In the genomic region with DNA sequence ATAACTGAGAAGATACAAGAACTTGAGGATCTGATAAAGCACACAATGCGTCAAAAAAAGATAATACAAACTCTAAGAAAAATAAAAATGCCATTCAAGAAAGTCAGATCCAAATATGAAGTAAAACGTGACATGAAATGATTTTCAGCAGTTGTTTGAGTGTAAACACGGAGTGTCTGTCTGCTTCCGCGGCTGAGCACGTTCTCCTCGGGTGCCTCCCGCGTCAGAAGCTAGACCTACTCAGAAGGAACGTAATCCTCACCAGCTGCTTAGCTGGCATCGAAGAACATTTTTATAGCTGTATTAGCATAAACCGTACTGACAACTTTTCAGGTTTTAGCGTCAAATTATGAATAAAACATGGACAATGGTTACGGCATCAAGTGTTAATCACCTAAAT, we compare ENCODE assay signal across 20 cellular contexts. TPM values are rescaled to one million over a fixed set of nuclear protein-coding genes. Genes with fewer than 3 reads are reported as not detected.
DNase-seq lines count a peak whose midpoint lies in the region; ATAC-seq, FAIRE-seq and TF ChIP-seq lines count a peak whose summit lies in the region.
"Had no signal": no experiment of that assay in that cellular context is flagged by ENCODE, and none has a peak within 500 bp of the region (broad histone marks: within the 10 kb centered on the region; RNA-seq: fewer than 3 reads in every experiment).

No MANE protein-coding gene starts in this region.

- peak; percentile 78 for DNase-seq in DMS 273 (lab: John Stamatoyannopoulos, UW; ENCODE audit: unreplicated experiment)
- DNase-seq in NCI-H524 (lab: John Stamatoyannopoulos, UW): peak; percentile 26 to 73
- peak; percentile 26 for DNase-seq in myocyte (ENCODE audit: low read depth)
- no peak for DNase-seq in T-helper 17 cell
- DNase-seq in D721Med (ENCODE audit: insufficient read length, low spot score): no peak
- DNase-seq: C1 segment of cervical spinal cord, H7, IMR-90, MM.1S, NCI-H1092, NCI-H1436 treated with DMSO at 0.1 percent for 48 hours, NCI-H2029 treated with DMSO at 0.1 percent for 48 hours, NCI-H2171 had no signal

- ATAC-seq in T-helper 17 cell (no peak), HG02759 (IDR thresholded peaks at IDR 0.05; ENCODE audit: unreplicated experiment) (no peak)
- ATAC-seq: A549, Right ventricle myocardium inferior had no signal

- H3K4me1 ChIP-seq in skeletal muscle satellite cell (ENCODE audit: control insufficient read depth, insufficient read depth, low read length): peaks cover 11% of the 10 kb centered on the region
- H3K4me1 ChIP-seq: A549 had no signal

- H3K27ac Mint-ChIP-seq in T-helper 17 cell: no peak overlapping the region

- peak overlapping the region; percentile 37 for H3K4me2 ChIP-seq in skeletal muscle satellite cell (ENCODE audit: low read length)
- H3K4me2 ChIP-seq: A549 had no signal

- H3K27me3 Mint-ChIP-seq in T-helper 17 cell: no peaks in the 10 kb centered on the region

- H3K9me3 ChIP-seq in skeletal muscle satellite cell (replicated peaks; ENCODE audit: low read length) (no peaks in the 10 kb centered on the region), T-helper 17 cell (ENCODE audit: control insufficient read depth, low read length, poor library complexity, severe bottlenecking) (no peaks in the 10 kb centered on the region)
- H3K9me3 ChIP-seq: A549 had no signal

- no peak overlapping the region for H3K4me3 ChIP-seq in skeletal muscle satellite cell (ENCODE audit: low read length)
- H3K4me3 ChIP-seq: A549 had no signal

- TF ChIP-seq CTCF in D721Med (IDR thresholded peaks at IDR 0.05; ENCODE audit: insufficient read depth, missing control alignments): no peak

- no peak overlapping the region for H3K4me3 Mint-ChIP-seq in T-helper 17 cell

- H3K36me3 ChIP-seq in skeletal muscle satellite cell (ENCODE audit: insufficient read depth, low read length): no peaks in the 10 kb centered on the region

- peaks cover 2% of the 10 kb centered on the region for H3K36me3 Mint-ChIP-seq in T-helper 17 cell (ENCODE audit: low read depth)

- no peaks in the 10 kb centered on the region for H3K4me1 Mint-ChIP-seq in T-helper 17 cell

- H3K27me3 ChIP-seq in skeletal muscle satellite cell (ENCODE audit: control insufficient read depth, insufficient read depth, low read length): no peaks in the 10 kb centered on the region

- no peak overlapping the region for H3K9ac ChIP-seq in skeletal muscle satellite cell (ENCODE audit: low read depth, low read length)

- FAIRE-seq in D721Med (lab: Jason Lieb, UNC): no peak
- FAIRE-seq: A549, GM12891, GM18507, RCC 7860 had no signal

RNA-seq across cellular contexts. Expression of gene RCAN1, which starts 40.3 kb away (rescaled TPM):
- 23.8 and 40.2 TPM in 2 replicates for total RNA-seq in myocyte
- polyA plus RNA-seq in myocyte (2012): 37.6 TPM
- 34.0 and 35.6 TPM in 2 replicates for total RNA-seq in skeletal muscle satellite cell (2012; rRNA removed)
- total RNA-seq in T-helper 17 cell: 1 to 10 TPM; 3.0 to 3.2 TPM

Comparison
In these comparisons a context has a peak if more than half of its experiments do, and no peak if none do; other contexts are left out.
1. DNase-seq: peak in DMS 273 (single experiment), NCI-H524 (2 of 2) and myocyte (single experiment); none in T-helper 17 cell (0 of 3) and D721Med (single experiment).